Comparison of ENCODE assay signal across 1 cellular context in the genomic region with DNA sequence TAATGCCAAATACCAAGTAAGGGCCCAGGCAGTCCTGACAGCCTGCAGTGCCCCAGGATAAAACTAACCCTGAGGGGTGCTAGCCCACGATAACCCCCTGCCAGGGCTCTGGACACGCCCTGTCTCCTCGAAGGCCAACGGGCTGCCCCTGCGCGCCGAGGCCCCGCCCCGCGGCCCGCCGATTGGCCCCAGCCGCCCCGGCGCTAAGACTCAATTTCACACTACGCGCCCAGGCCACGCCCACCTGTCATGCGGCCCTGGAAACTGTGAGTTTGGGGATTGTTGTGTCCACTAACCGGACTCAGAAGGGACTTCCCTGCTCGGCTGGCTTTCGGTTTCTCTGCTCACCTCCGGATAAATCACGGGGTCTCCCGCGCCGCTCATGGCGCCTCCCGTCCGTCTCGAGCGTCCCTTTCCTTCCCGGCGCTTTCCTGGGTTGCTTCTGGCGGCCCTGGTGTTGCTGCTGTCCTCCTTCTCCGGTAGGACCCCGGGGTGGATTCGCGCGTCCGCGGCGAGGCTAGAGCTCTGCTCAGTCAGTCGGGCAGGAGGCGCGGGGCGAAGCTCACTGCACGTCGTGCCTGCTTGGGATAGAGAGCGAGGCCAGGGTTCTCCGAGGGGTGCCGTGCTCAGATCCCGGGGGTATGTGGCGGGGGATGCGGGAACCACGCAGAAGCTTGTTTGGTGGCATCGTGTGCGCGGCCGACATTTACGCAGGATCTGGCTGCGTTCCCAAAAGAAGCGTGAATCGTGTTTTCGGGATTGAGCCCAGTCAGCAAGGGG.
TF ChIP-seq lines count a peak whose summit lies in the region.

A gene (plus strand): TSS at position 282 of the 780 bp plus-strand sequence. CDS start 101 bp downstream, at position 383.

TF ChIP-seq in HepG2, 621 proteins besides CTCF, POLR2A, EP300 and RAD21 (continued from another document):
- TF ChIP-seq, protein P1, sequence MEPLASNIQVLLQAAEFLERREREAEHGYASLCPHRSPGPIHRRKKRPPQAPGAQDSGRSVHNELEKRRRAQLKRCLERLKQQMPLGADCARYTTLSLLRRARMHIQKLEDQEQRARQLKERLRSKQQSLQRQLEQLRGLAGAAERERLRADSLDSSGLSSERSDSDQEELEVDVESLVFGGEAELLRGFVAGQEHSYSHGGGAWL (CRISPR knock-in tag; IDR thresholded peaks at IDR 0.05), result no peak
